Comparison of ENCODE assay signal across 8 cellular contexts in the genomic region with DNA sequence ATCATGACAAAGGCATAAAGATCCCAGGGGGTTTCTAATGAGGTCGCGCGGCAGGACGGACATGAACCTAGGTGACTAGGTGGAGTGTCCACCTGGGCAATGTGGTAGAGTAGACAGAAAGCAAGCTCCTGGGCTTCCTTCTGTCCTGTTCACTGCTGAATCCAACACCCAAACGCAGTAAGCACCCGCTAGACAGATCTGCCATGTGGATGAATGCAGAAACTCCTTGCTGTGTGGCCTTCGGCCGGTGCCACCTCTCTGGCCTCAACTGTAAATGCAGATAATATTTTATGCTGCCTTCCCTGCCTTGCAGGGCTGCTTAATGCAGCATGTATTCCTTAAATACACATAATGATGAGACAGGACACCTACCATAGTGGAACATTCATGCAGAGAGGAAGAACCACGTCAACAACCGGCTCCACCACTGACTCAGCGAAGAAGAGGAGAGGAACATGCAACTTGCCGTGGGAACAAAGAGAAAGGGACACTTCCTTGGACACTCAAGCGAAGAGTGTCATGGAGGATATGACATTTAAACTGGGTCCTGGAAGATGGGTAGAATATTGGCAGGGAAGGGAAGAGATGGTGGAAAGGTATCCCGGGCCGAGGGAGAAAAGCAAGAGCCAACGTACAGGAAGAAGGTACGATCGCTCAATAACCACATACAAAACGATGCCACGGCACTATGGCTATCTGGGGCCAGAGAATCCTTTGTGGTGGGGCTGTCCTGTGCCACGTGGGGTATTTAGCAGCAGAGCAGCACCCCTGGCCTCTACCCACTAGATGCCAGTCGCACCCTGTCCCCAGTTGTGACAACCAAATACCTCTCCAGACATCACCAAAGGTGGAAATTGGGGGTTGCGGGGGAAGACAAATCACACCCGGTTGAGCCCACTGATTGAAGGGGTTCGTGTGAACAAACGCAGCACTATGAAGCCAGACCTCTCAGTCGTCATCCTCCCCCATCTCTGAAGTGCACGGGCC. TPM values are rescaled to one million over a fixed set of nuclear protein-coding genes. Genes with fewer than 3 reads are reported as not detected.
DNase-seq lines count a peak whose midpoint lies in the region; ATAC-seq and TF ChIP-seq lines count a peak whose summit lies in the region.

No MANE protein-coding gene starts in this region.

- peak; percentile 65 for ATAC-seq in stimulated activated effector memory CD8-positive, alpha-beta T cell treated with anti-CD3 and anti-CD28 coated beads, Interleukin-12 subunit alpha, Interleukin-12 subunit beta, amount 100 ng/mL, for 72 hours
- no peak for ATAC-seq in GM21367 (IDR thresholded peaks at IDR 0.05; ENCODE audit: unreplicated experiment)
- no peak for ATAC-seq in HG03469 (IDR thresholded peaks at IDR 0.05; ENCODE audit: unreplicated experiment)

- DNase-seq in activated CD4-positive, alpha-beta memory T cell treated with anti-CD3 and anti-CD28 coated beads, Interleukin-2, amount 10 ng/mL, durations not matched to agents 7 days and 5 days: peak; percentile 60
- peak; percentile 53 for DNase-seq in fibroblast of mammary gland (ENCODE audit: low read depth)
- DNase-seq in stimulated activated effector memory CD8-positive, alpha-beta T cell treated with anti-CD3 and anti-CD28 coated beads, Interleukin-12 subunit alpha, Interleukin-12 subunit beta, amount 100 ng/mL, for 72 hours (ENCODE audit: low spot score in 2 of 2): no peak
- no peak for DNase-seq in RKO (ENCODE audit: low spot score)
- DNase-seq in Ammon's horn (ENCODE audit: low spot score): no peak

- H3K4me3 ChIP-seq in HUES48 (ENCODE audit: low read depth, low read length) (no peak overlapping the region), fibroblast of mammary gland (ENCODE audit: control insufficient read depth, low read depth, low read length) (no peak overlapping the region)

- TF ChIP-seq CTCF in fibroblast of mammary gland (conservative IDR thresholded peaks at IDR 0.05; ENCODE audit: control insufficient read depth, insufficient read depth, low read depth, low read length): no peak

- peak overlapping the region; percentile 62 for H3K4me3 Mint-ChIP-seq in activated CD4-positive, alpha-beta memory T cell treated with anti-CD3 and anti-CD28 coated beads, Interleukin-2, amount 10 ng/mL, durations not matched to agents 7 days and 5 days
- peak overlapping the region; percentile 64 for H3K4me3 Mint-ChIP-seq in stimulated activated effector memory CD8-positive, alpha-beta T cell treated with anti-CD3 and anti-CD28 coated beads, Interleukin-12 subunit alpha, Interleukin-12 subunit beta, amount 100 ng/mL, for 72 hours

- H3K4me1 Mint-ChIP-seq in activated CD4-positive, alpha-beta memory T cell treated with anti-CD3 and anti-CD28 coated beads, Interleukin-2, amount 10 ng/mL, durations not matched to agents 7 days and 5 days: peaks cover 97% of the 10 kb centered on the region
- peaks cover 98% of the 10 kb centered on the region for H3K4me1 Mint-ChIP-seq in stimulated activated effector memory CD8-positive, alpha-beta T cell treated with anti-CD3 and anti-CD28 coated beads, Interleukin-12 subunit alpha, Interleukin-12 subunit beta, amount 100 ng/mL, for 72 hours

- no peaks in the 10 kb centered on the region for H3K27me3 ChIP-seq in HUES48 (ENCODE audit: control insufficient read depth, insufficient read depth, low read length)

- H3K36me3 Mint-ChIP-seq in activated CD4-positive, alpha-beta memory T cell treated with anti-CD3 and anti-CD28 coated beads, Interleukin-2, amount 10 ng/mL, durations not matched to agents 7 days and 5 days (ENCODE audit: low read depth): peaks cover 60% of the 10 kb centered on the region
- peaks cover 97% of the 10 kb centered on the region for H3K36me3 Mint-ChIP-seq in stimulated activated effector memory CD8-positive, alpha-beta T cell treated with anti-CD3 and anti-CD28 coated beads, Interleukin-12 subunit alpha, Interleukin-12 subunit beta, amount 100 ng/mL, for 72 hours

- no peaks in the 10 kb centered on the region for H3K9me3 Mint-ChIP-seq in activated CD4-positive, alpha-beta memory T cell treated with anti-CD3 and anti-CD28 coated beads, Interleukin-2, amount 10 ng/mL, durations not matched to agents 7 days and 5 days
- no peaks in the 10 kb centered on the region for H3K9me3 Mint-ChIP-seq in stimulated activated effector memory CD8-positive, alpha-beta T cell treated with anti-CD3 and anti-CD28 coated beads, Interleukin-12 subunit alpha, Interleukin-12 subunit beta, amount 100 ng/mL, for 72 hours

- no peaks in the 10 kb centered on the region for H3K9me3 ChIP-seq in HUES48 (ENCODE audit: control insufficient read depth, insufficient read depth, low read length)

- H3K27me3 Mint-ChIP-seq in activated CD4-positive, alpha-beta memory T cell treated with anti-CD3 and anti-CD28 coated beads, Interleukin-2, amount 10 ng/mL, durations not matched to agents 7 days and 5 days: no peaks in the 10 kb centered on the region

- peaks cover 57% of the 10 kb centered on the region for H3K4me1 ChIP-seq in HUES48 (ENCODE audit: control insufficient read depth, insufficient read depth, low read length)

- CTCF ChIA-PET in activated CD4-positive, alpha-beta memory T cell treated with anti-CD3 and anti-CD28 coated beads, Interleukin-2, amount 10 ng/mL, durations not matched to agents 7 days and 5 days (lab: Charles Lee): interaction anchor here (0.6 to 2.1 kb wide), 9 partner anchors 8 to 125 kb away, joined by 3 to 11 read pairs (median 4); a partner anchor contains a TSS

- H3K36me3 ChIP-seq in HUES48 (ENCODE audit: control insufficient read depth, insufficient read depth, low read length): no peaks in the 10 kb centered on the region

- H3K27ac ChIP-seq in HUES48 (ENCODE audit: low read depth, low read length): peak overlapping the region; percentile 24

- POLR2A ChIA-PET in activated CD4-positive, alpha-beta memory T cell treated with anti-CD3 and anti-CD28 coated beads, Interleukin-2, amount 10 ng/mL, durations not matched to agents 7 days and 5 days (lab: Charles Lee): interaction anchor here (1.0 to 23.7 kb wide), 9 partner anchors 8 to 124 kb away, joined by 3 to 355 read pairs (median 7); a partner anchor contains a TSS

- peak overlapping the region; percentile 79 for H3K27ac Mint-ChIP-seq in activated CD4-positive, alpha-beta memory T cell treated with anti-CD3 and anti-CD28 coated beads, Interleukin-2, amount 10 ng/mL, durations not matched to agents 7 days and 5 days
- H3K27ac Mint-ChIP-seq in stimulated activated effector memory CD8-positive, alpha-beta T cell treated with anti-CD3 and anti-CD28 coated beads, Interleukin-12 subunit alpha, Interleukin-12 subunit beta, amount 100 ng/mL, for 72 hours: peak overlapping the region; percentile 85

- no peak overlapping the region for H3K9ac ChIP-seq in HUES48 (ENCODE audit: low read depth, low read length)

RNA-seq across cellular contexts. Expression of a gene that starts 30.8 kb away (rescaled TPM):
- total RNA-seq in activated CD4-positive, alpha-beta memory T cell treated with anti-CD3 and anti-CD28 coated beads, Interleukin-2, amount 10 ng/mL, durations not matched to agents 7 days and 5 days: 100 to 1,000 TPM; 840 to 865 TPM

Comparison
In these comparisons a context has a peak if more than half of its experiments do, and no peak if none do; other contexts are left out.
1. DNase-seq: peak in activated CD4-positive, alpha-beta memory T cell treated with anti-CD3 and anti-CD28 coated beads, Interleukin-2, amount 10 ng/mL, durations not matched to agents 7 days and 5 days (single experiment) and fibroblast of mammary gland (single experiment); none in stimulated activated effector memory CD8-positive, alpha-beta T cell treated with anti-CD3 and anti-CD28 coated beads, Interleukin-12 subunit alpha, Interleukin-12 subunit beta, amount 100 ng/mL, for 72 hours (0 of 2), RKO (single experiment) and Ammon's horn (single experiment).